Comparison of ENCODE assay signal across 17 cellular contexts in the genomic region with DNA sequence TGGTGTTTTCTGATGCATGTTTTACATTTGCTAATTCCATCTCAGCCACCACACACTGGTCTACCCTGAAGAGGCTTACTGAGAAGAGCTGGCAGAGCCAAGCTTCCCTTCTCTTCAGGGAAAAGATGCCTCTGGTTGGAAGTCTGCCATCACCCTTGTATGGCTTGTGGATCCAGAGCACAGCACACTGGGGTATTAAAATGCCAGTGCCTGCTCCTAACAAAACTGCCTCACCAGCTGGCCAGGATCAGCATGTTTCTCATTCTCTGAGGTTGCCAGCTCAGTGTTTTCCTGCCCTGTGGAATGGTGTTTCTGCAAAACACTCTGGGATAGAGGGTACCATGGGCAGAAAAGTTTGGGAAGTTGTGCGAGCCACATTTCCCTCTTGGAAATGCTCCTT. TPM values are rescaled to one million over a fixed set of nuclear protein-coding genes. Genes with fewer than 3 reads are reported as not detected.
DNase-seq lines count a peak whose midpoint lies in the region; ATAC-seq lines count a peak whose summit lies in the region.
"Had no signal": no experiment of that assay in that cellular context is flagged by ENCODE, and none has a peak within 500 bp of the region (broad histone marks: within the 10 kb centered on the region; RNA-seq: fewer than 3 reads in every experiment).

No MANE protein-coding gene starts in this region.

- no peak overlapping the region for H3K4me3 Mint-ChIP-seq in activated naive CD4-positive, alpha-beta T cell treated with anti-CD3 and anti-CD28 coated beads for 36 hours

- no peaks in the 10 kb centered on the region for H3K27me3 ChIP-seq in MG63

- H3K27ac Mint-ChIP-seq in activated naive CD4-positive, alpha-beta T cell treated with anti-CD3 and anti-CD28 coated beads for 36 hours, result no peak overlapping the region

- H3K4me1 Mint-ChIP-seq in activated naive CD4-positive, alpha-beta T cell treated with anti-CD3 and anti-CD28 coated beads for 36 hours (ENCODE audit: low read depth), result no peaks in the 10 kb centered on the region

- no peaks in the 10 kb centered on the region for H3K36me3 Mint-ChIP-seq in activated naive CD4-positive, alpha-beta T cell treated with anti-CD3 and anti-CD28 coated beads for 36 hours (ENCODE audit: low read depth)

- no peak for ATAC-seq in GM19324 (IDR thresholded peaks at IDR 0.05; ENCODE audit: low FRiP score, unreplicated experiment)
- ATAC-seq: HepG2, Right ventricle myocardium inferior had no signal

- H3K4me3 ChIP-seq in MG63, result no peak overlapping the region

- H3K36me3 ChIP-seq in MG63, result no peaks in the 10 kb centered on the region

- H3K9me3 Mint-ChIP-seq in activated naive CD4-positive, alpha-beta T cell treated with anti-CD3 and anti-CD28 coated beads for 36 hours, result peaks cover 3% of the 10 kb centered on the region

- no peaks in the 10 kb centered on the region for H3K27me3 Mint-ChIP-seq in activated naive CD4-positive, alpha-beta T cell treated with anti-CD3 and anti-CD28 coated beads for 36 hours (ENCODE audit: low read depth)

- DNase-seq in DMS 273 (lab: John Stamatoyannopoulos, UW; ENCODE audit: unreplicated experiment) (peak; percentile 82), MG63 (peak; percentile 49), fibroblast of peridontal ligament (ENCODE audit: extremely low read depth) (peak; percentile 40), renal cortical epithelial cell (ENCODE audit: low read depth) (peak; percentile 13), KBM-7 (no peak)
- no peak for DNase-seq in activated naive CD4-positive, alpha-beta T cell treated with anti-CD3 and anti-CD28 coated beads for 36 hours
- no peak for DNase-seq in activated CD4-positive, alpha-beta T cell treated with anti-CD3 and anti-CD28 coated beads, Interleukin-2, amount 50 U/mL, for 48 hours
- DNase-seq: COR-L47, EL, KG1, NCI-H1048, NCI-H1436, NCI-H2029 treated with DMSO at 0.1 percent for 48 hours had no signal

- CTCF ChIA-PET in activated naive CD4-positive, alpha-beta T cell treated with anti-CD3 and anti-CD28 coated beads for 36 hours (lab: Charles Lee), result no interaction called here

- in situ Hi-C loops in KBM-7 (cut with MboI; ENCODE audit: low pct_unique_long_range_greater_than_20kb, low sequenced_read_pairs), result no loop called here

- no peaks in the 10 kb centered on the region; the same call in 1 of the 2 replicates for H3K9me3 ChIP-seq in MG63

- intact Hi-C loops in activated naive CD4-positive, alpha-beta T cell treated with anti-CD3 and anti-CD28 coated beads for 36 hours (cut with micrococcal nuclease), result no loop called here

RNA-seq across cellular contexts. Expression of gene ZNF618, which starts 31.6 kb away (rescaled TPM):
- total RNA-seq in MG63 (2014; rRNA removed; shearing (Covaris generic); ENCODE audit: low replicate concordance), result 3.4 and 3.6 TPM in 2 replicates
- 3.5 and 30.6 TPM in 2 replicates for total RNA-seq in renal cortical epithelial cell
- total RNA-seq in activated naive CD4-positive, alpha-beta T cell treated with anti-CD3 and anti-CD28 coated beads for 36 hours, result under 1 TPM; 0.02 to 0.10 TPM
- total RNA-seq: OCI-LY7 had no signal

Comparison
In these comparisons a context has a peak if more than half of its experiments do, and no peak if none do; other contexts are left out.
1. DNase-seq: peak in DMS 273 (single experiment), MG63 (single experiment), fibroblast of peridontal ligament (single experiment) and renal cortical epithelial cell (single experiment); none in KBM-7 (single experiment), activated naive CD4-positive, alpha-beta T cell treated with anti-CD3 and anti-CD28 coated beads for 36 hours (single experiment) and activated CD4-positive, alpha-beta T cell treated with anti-CD3 and anti-CD28 coated beads, Interleukin-2, amount 50 U/mL, for 48 hours (0 of 2).